Comparison of ENCODE assay signal across 9 cellular contexts in the genomic region with DNA sequence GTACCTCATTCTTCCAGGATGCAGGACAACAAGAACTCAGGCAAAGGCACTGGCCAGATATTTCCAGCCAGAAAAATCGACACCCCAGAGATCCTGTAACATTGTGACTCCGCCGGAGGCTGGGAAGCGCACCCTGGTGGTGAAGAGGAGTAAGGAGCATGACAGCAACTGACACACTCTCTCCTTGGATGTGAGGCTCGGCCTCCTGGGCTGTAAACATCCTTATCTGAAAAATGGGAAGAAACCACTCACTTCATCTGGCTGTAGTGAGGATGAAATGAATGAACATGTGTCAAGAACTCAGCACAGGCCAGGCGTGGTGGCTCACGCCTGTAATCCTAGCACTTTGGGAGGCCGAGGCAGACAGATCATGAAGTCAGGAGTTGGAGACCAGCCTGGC. TPM values are rescaled to one million over a fixed set of nuclear protein-coding genes. Genes with fewer than 3 reads are reported as not detected.
DNase-seq lines count a peak whose midpoint lies in the region; ATAC-seq and TF ChIP-seq lines count a peak whose summit lies in the region.
"Had no signal": no experiment of that assay in that cellular context is flagged by ENCODE, and none has a peak within 500 bp of the region (broad histone marks: within the 10 kb centered on the region; RNA-seq: fewer than 3 reads in every experiment).

No MANE protein-coding gene starts in this region.

- H3K9me3 ChIP-seq in CD4-positive, alpha-beta T cell (ENCODE audit: control insufficient read depth, low read length) = no peaks in the 10 kb centered on the region

- intact Hi-C loops in CD4-positive, alpha-beta T cell (cut with DNase I, micrococcal nuclease) = loop anchor here (1.0 to 2.0 kb wide), 2 partner anchors 74 to 75 kb away; no protein-coding TSS in a partner anchor
- intact Hi-C loops in MCF 10A (cut with micrococcal nuclease) = loop anchor here (1.0 to 2.0 kb wide), 5 partner anchors 27 to 122 kb away; partner anchors contain the start of genes GLTP and TCHP

- peak; percentile 48 for TF ChIP-seq CTCF in CD4-positive, alpha-beta T cell (IDR thresholded peaks at IDR 0.05)
- TF ChIP-seq CTCF in HFF-Myc (IDR thresholded peaks at IDR 0.05; ENCODE audit: low read depth, low read length, missing control alignments) (peak; percentile 84), MCF 10A (IDR thresholded peaks at IDR 0.05; ENCODE audit: unreplicated experiment) (peak; percentile 66)

- H3K9me3 Mint-ChIP-seq in CD4-positive, alpha-beta T cell = no peaks in the 10 kb centered on the region
- H3K9me3 Mint-ChIP-seq in MCF 10A (ENCODE audit: unreplicated experiment) = no peaks in the 10 kb centered on the region
- H3K9me3 Mint-ChIP-seq: IgD-negative memory B cell had no signal

- POLR2A ChIA-PET in CD4-positive, alpha-beta T cell (lab: Charles Lee) = no interaction called here
- POLR2A ChIA-PET in MCF 10A (lab: Yijun Ruan, JAX) = no interaction called here

- CTCF ChIA-PET in CD4-positive, alpha-beta T cell (lab: Charles Lee) = interaction anchor here (1.2 kb wide), 1 partner anchor 74 kb away, joined by 5 read pairs; no protein-coding TSS in a partner anchor
- CTCF ChIA-PET in MCF 10A (lab: Yijun Ruan, JAX) = interaction anchor here (0.6 to 3.2 kb wide), 23 partner anchors 8 to 765 kb away, joined by 3 to 21 read pairs (median 5); no protein-coding TSS in a partner anchor

- H3K27me3 Mint-ChIP-seq in CD4-positive, alpha-beta T cell = no peaks in the 10 kb centered on the region
- no peaks in the 10 kb centered on the region for H3K27me3 Mint-ChIP-seq in MCF 10A (ENCODE audit: insufficient read depth, unreplicated experiment)
- H3K27me3 Mint-ChIP-seq: IgD-negative memory B cell had no signal

- no peak overlapping the region for H3K4me3 Mint-ChIP-seq in CD4-positive, alpha-beta T cell
- H3K4me3 Mint-ChIP-seq in MCF 10A (ENCODE audit: unreplicated experiment) = no peak overlapping the region
- H3K4me3 Mint-ChIP-seq: IgD-negative memory B cell had no signal

- peak in 8 of 10 experiments; percentile 11 to 32 (median 27) for DNase-seq in CD4-positive, alpha-beta T cell
- DNase-seq in HFF-Myc (ENCODE audit: extremely low read depth, low read depth) (no peak), T-helper 1 cell (peak in 3 of 5 donors; percentile 17 to 30 (median 22)), MCF 10A (ENCODE audit: unreplicated experiment) (peak; percentile 67), lung microvascular endothelial cell (ENCODE audit: low read depth in 2 of 2) (peak; percentile 68 to 71), midbrain (lab: John Stamatoyannopoulos, UW) (no peak), pons (ENCODE audit: low spot score) (no peak)

- H3K27me3 ChIP-seq in CD4-positive, alpha-beta T cell (ENCODE audit: control insufficient read depth, insufficient read depth, low read length) = no peaks in the 10 kb centered on the region

- peak; percentile 68 for ATAC-seq in CD4-positive, alpha-beta T cell (ENCODE audit: poor library complexity)
- ATAC-seq in HG02970 (IDR thresholded peaks at IDR 0.05; ENCODE audit: low FRiP score, unreplicated experiment) = no peak

- H3K36me3 Mint-ChIP-seq in CD4-positive, alpha-beta T cell (ENCODE audit: low read depth) = peaks cover 43% of the 10 kb centered on the region
- peaks cover 30% of the 10 kb centered on the region for H3K36me3 Mint-ChIP-seq in MCF 10A (ENCODE audit: insufficient read depth, unreplicated experiment)

- BruUV-seq in MCF 10A (replicated peaks; lab: Mats Ljungman, UMichigan) = no TSS peak

- H3K27ac Mint-ChIP-seq in CD4-positive, alpha-beta T cell = no peak overlapping the region
- H3K27ac Mint-ChIP-seq in MCF 10A (ENCODE audit: low read depth, unreplicated experiment) = no peak overlapping the region

- H3K4me3 ChIP-seq in HFF-Myc (replicated peaks; ENCODE audit: low read depth, low read length) = no peak overlapping the region

- no peak overlapping the region for H3K27ac ChIP-seq in CD4-positive, alpha-beta T cell (ENCODE audit: low read depth, low read length)

- H3K4me1 Mint-ChIP-seq in CD4-positive, alpha-beta T cell (ENCODE audit: low read depth) = no peaks in the 10 kb centered on the region
- H3K4me1 Mint-ChIP-seq in MCF 10A (ENCODE audit: insufficient read depth, unreplicated experiment) = no peaks in the 10 kb centered on the region

RNA-seq across cellular contexts. Expression of gene TCHP, which starts 27.5 kb away (rescaled TPM):
- total RNA-seq in CD4-positive, alpha-beta T cell = 10 to 100 TPM; 13.2 to 13.6 TPM
- total RNA-seq in MCF 10A (2022) (26.4 and 36.3 TPM in 2 replicates), lung microvascular endothelial cell (4.6 and 5.8 TPM in 2 replicates)

RNA-seq across cellular contexts. Expression of gene GLTP, which starts 47.3 kb away (rescaled TPM):
- total RNA-seq in CD4-positive, alpha-beta T cell = 10 to 100 TPM; 24.8 to 25.2 TPM
- 37.2 and 53.3 TPM in 2 replicates for total RNA-seq in MCF 10A (2022)
- 41.8 and 44.6 TPM in 2 replicates for total RNA-seq in lung microvascular endothelial cell

Comparison
In these comparisons a context has a peak if more than half of its experiments do, and no peak if none do; other contexts are left out.
1. DNase-seq: peak in CD4-positive, alpha-beta T cell (8 of 10), T-helper 1 cell (3 of 5), MCF 10A (single experiment) and lung microvascular endothelial cell (2 of 2); none in HFF-Myc (single experiment), midbrain (single experiment) and pons (single experiment).
2. Peak in every context shown above with its lines, with median percentiles within 50 percentile points of each other: CTCF ChIP-seq.